Comparison of ENCODE assay signal across 18 cellular contexts in the genomic region with DNA sequence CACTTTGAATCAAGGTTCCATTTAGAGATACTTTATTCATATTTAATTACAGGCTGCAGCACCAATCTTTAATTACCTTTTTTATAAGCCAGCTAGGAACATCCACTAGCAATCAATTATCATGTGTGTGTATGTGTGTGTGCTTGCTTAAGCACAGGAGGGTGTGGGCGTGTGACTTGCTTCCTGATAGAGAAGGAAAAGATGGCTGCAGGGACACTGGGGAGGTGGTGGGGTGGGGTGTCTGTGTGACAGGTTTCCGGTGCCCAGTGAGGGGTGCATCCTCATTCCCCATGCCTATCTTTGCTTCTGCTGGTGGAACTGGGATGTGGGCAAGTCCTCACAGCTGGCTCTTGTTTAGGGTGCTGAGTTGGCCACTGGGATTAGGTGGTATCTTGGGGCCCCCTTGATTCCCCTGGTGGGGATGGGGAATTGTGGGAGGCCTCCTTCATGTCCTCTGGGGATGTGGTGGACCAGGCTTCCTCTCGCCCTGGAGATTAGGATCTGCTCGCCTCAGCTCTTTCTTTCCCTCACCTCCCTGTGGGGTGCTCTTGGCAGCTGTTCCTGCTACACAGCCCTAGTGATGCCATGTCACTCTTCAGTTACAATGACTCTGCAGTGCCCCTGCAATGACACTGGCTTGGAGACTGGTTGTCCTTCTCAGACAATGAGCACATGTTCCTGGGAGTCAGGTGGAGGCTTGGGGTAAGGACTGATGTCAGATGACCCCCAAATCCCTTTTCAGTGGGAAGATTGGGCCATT.
DNase-seq lines count a peak whose midpoint lies in the region; TF ChIP-seq lines count a peak whose summit lies in the region.
"Had no signal": no experiment of that assay in that cellular context is flagged by ENCODE, and none has a peak within 500 bp of the region (broad histone marks: within the 10 kb centered on the region; RNA-seq: fewer than 3 reads in every experiment).

No MANE protein-coding gene starts in this region.

- H3K4me1 ChIP-seq in parathyroid adenoma, result peaks cover 21% of the 10 kb centered on the region
- H3K4me1 ChIP-seq in Karpas-422 (ENCODE audit: low read length), result 0 out of 2 replicates have a peak, but pooled peaks cover 6% of the 10 kb centered on the region
- H3K4me1 ChIP-seq: testis had no signal

- no peaks in the 10 kb centered on the region for H3K9me2 ChIP-seq in Karpas-422 (replicated peaks; ENCODE audit: insufficient read depth, low read length)

- H3K36me3 Mint-ChIP-seq in activated CD4-positive, alpha-beta T cell treated with anti-CD3 and anti-CD28 coated beads, Interleukin-2, amount 10 ng/mL, durations not matched to agents 7 days and 5 days (ENCODE audit: low read depth), result peaks cover 8% of the 10 kb centered on the region

- H3K27me3 ChIP-seq in parathyroid adenoma (ENCODE audit: control insufficient read depth, insufficient read depth, low read length), result no peaks in the 10 kb centered on the region
- H3K27me3 ChIP-seq in Karpas-422 (ENCODE audit: low read length), result no peaks in the 10 kb centered on the region
- H3K27me3 ChIP-seq: esophagus squamous epithelium, sigmoid colon, testis had no signal

- H3K79me2 ChIP-seq in parathyroid adenoma, result no peaks in the 10 kb centered on the region
- H3K79me2 ChIP-seq in Karpas-422 (ENCODE audit: low read length), result no peaks in the 10 kb centered on the region

- H3K4me1 Mint-ChIP-seq in activated CD4-positive, alpha-beta T cell treated with anti-CD3 and anti-CD28 coated beads, Interleukin-2, amount 10 ng/mL, durations not matched to agents 7 days and 5 days, result no peaks in the 10 kb centered on the region
- H3K4me1 Mint-ChIP-seq: activated naive CD8-positive, alpha-beta T cell treated with anti-CD3 and anti-CD28 coated beads, Interleukin-2, amount 50 U/mL, for 24 hours; activated T-helper 17 cell treated with anti-CD3 and anti-CD28 coated beads, Interleukin-2, amount 50 U/mL, for 72 hours had no signal

- POLR2A ChIA-PET in activated CD4-positive, alpha-beta T cell treated with anti-CD3 and anti-CD28 coated beads, Interleukin-2, amount 10 ng/mL, durations not matched to agents 7 days and 5 days (lab: Charles Lee), result no interaction called here

- H3K27me3 Mint-ChIP-seq in activated CD4-positive, alpha-beta T cell treated with anti-CD3 and anti-CD28 coated beads, Interleukin-2, amount 10 ng/mL, durations not matched to agents 7 days and 5 days, result no peaks in the 10 kb centered on the region
- H3K27me3 Mint-ChIP-seq: activated naive CD8-positive, alpha-beta T cell treated with anti-CD3 and anti-CD28 coated beads, Interleukin-2, amount 50 U/mL, for 24 hours; activated T-helper 17 cell treated with anti-CD3 and anti-CD28 coated beads, Interleukin-2, amount 50 U/mL, for 72 hours had no signal

- peak overlapping the region; percentile 25 for H3K27ac ChIP-seq in parathyroid adenoma
- H3K27ac ChIP-seq in Karpas-422 (ENCODE audit: low read length), result no peak overlapping the region
- H3K27ac ChIP-seq: esophagus squamous epithelium, PC-9, sigmoid colon, testis had no signal

- no peak overlapping the region for H3K4me3 Mint-ChIP-seq in activated CD4-positive, alpha-beta T cell treated with anti-CD3 and anti-CD28 coated beads, Interleukin-2, amount 10 ng/mL, durations not matched to agents 7 days and 5 days
- H3K4me3 Mint-ChIP-seq: activated naive CD8-positive, alpha-beta T cell treated with anti-CD3 and anti-CD28 coated beads, Interleukin-2, amount 50 U/mL, for 24 hours; activated T-helper 17 cell treated with anti-CD3 and anti-CD28 coated beads, Interleukin-2, amount 50 U/mL, for 72 hours had no signal

- no peak overlapping the region for H3K4me2 ChIP-seq in parathyroid adenoma (ENCODE audit: low read length)
- H3K4me2 ChIP-seq in Karpas-422 (ENCODE audit: low read depth, low read length, poor library complexity, severe bottlenecking), result no peak overlapping the region
- H3K4me2 ChIP-seq: PC-9 had no signal

- H3K9ac ChIP-seq in parathyroid adenoma (no peak overlapping the region), Karpas-422 (ENCODE audit: low read length) (no peak overlapping the region)

- H3K9me3 ChIP-seq in parathyroid adenoma (ENCODE audit: control insufficient read depth, low read length), result no peaks in the 10 kb centered on the region
- no peaks in the 10 kb centered on the region for H3K9me3 ChIP-seq in Karpas-422 (ENCODE audit: low read length)
- H3K9me3 ChIP-seq: esophagus squamous epithelium, sigmoid colon, testis had no signal

- CTCF ChIA-PET in activated CD4-positive, alpha-beta T cell treated with anti-CD3 and anti-CD28 coated beads, Interleukin-2, amount 10 ng/mL, durations not matched to agents 7 days and 5 days (lab: Charles Lee), result no interaction called here

- no peak overlapping the region for H2AFZ ChIP-seq in parathyroid adenoma
- no peak overlapping the region for H2AFZ ChIP-seq in Karpas-422 (ENCODE audit: low read length)
- H2AFZ ChIP-seq: PC-9 had no signal

- no peaks in the 10 kb centered on the region for H4K20me1 ChIP-seq in Karpas-422 (ENCODE audit: insufficient read depth, low read depth, low read length)

- peak; percentile 91 for DNase-seq in DMS79 treated with DMSO at 0.1 percent for 48 hours (lab: John Stamatoyannopoulos, UW)
- peak; percentile 53 to 80 for DNase-seq in NCI-H2081 (lab: John Stamatoyannopoulos, UW)
- DNase-seq in UCSD-AML1 (lab: John Stamatoyannopoulos, UW; ENCODE audit: unreplicated experiment), result peak; percentile 58
- DNase-seq in Karpas-422, result no peak
- DNase-seq in activated T-cell treated with anti-CD3 and anti-CD28 coated beads, Interleukin-2, amount 50 U/mL, for 48 hours, result no peak
- no peak for DNase-seq in activated CD4-positive, alpha-beta T cell treated with anti-CD3 and anti-CD28 coated beads, Interleukin-2, amount 10 ng/mL, durations not matched to agents 7 days and 5 days
- DNase-seq in inferior parietal cortex (ENCODE audit: extremely low spot score), result no peak
- DNase-seq: activated CD8-positive, alpha-beta memory T cell treated with anti-CD3 and anti-CD28 coated beads for 24 hours; activated naive CD8-positive, alpha-beta T cell treated with anti-CD3 and anti-CD28 coated beads, Interleukin-2, amount 50 U/mL, for 24 hours; DMS53; esophagus squamous epithelium; NCI-H524; occipital lobe; PC-9; sigmoid colon; testis had no signal

- H3K36me3 ChIP-seq in parathyroid adenoma (ENCODE audit: control insufficient read depth, insufficient read depth, low read length) (no peaks in the 10 kb centered on the region), Karpas-422 (ENCODE audit: insufficient read depth, low read length) (no peaks in the 10 kb centered on the region)

- peaks cover 7% of the 10 kb centered on the region for H3K9me3 Mint-ChIP-seq in activated CD4-positive, alpha-beta T cell treated with anti-CD3 and anti-CD28 coated beads, Interleukin-2, amount 10 ng/mL, durations not matched to agents 7 days and 5 days
- H3K9me3 Mint-ChIP-seq: activated T-helper 17 cell treated with anti-CD3 and anti-CD28 coated beads, Interleukin-2, amount 50 U/mL, for 72 hours had no signal

- TF ChIP-seq CTCF in parathyroid adenoma (IDR thresholded peaks at IDR 0.05), result no peak

- H3K27ac Mint-ChIP-seq in activated CD4-positive, alpha-beta T cell treated with anti-CD3 and anti-CD28 coated beads, Interleukin-2, amount 10 ng/mL, durations not matched to agents 7 days and 5 days, result no peak overlapping the region
- H3K27ac Mint-ChIP-seq: activated naive CD8-positive, alpha-beta T cell treated with anti-CD3 and anti-CD28 coated beads, Interleukin-2, amount 50 U/mL, for 24 hours; activated T-helper 17 cell treated with anti-CD3 and anti-CD28 coated beads, Interleukin-2, amount 50 U/mL, for 72 hours had no signal

- H3K4me3 ChIP-seq in parathyroid adenoma (ENCODE audit: low read depth, low read length) (no peak overlapping the region), Karpas-422 (ENCODE audit: low read length) (no peak overlapping the region)
- H3K4me3 ChIP-seq: esophagus squamous epithelium, PC-9, sigmoid colon, testis had no signal

Comparison
In these comparisons a context has a peak if more than half of its experiments do, and no peak if none do; other contexts are left out.
1. DNase-seq: peak in DMS79 treated with DMSO at 0.1 percent for 48 hours (single experiment), NCI-H2081 (2 of 2) and UCSD-AML1 (single experiment); none in Karpas-422 (single experiment), activated T-cell treated with anti-CD3 and anti-CD28 coated beads, Interleukin-2, amount 50 U/mL, for 48 hours (0 of 2), activated CD4-positive, alpha-beta T cell treated with anti-CD3 and anti-CD28 coated beads, Interleukin-2, amount 10 ng/mL, durations not matched to agents 7 days and 5 days (single experiment) and inferior parietal cortex (single experiment).